Comparison of ENCODE assay signal across 20 cellular contexts in genomic region chr16:49780436-49780835, GRCh38.
"Had no signal": no experiment of that assay in that cellular context is flagged by ENCODE, and none has a peak within 500 bp of the region (broad histone marks: within the 10 kb centered on the region; RNA-seq: fewer than 3 reads in every experiment).

No MANE protein-coding gene starts in this region.

- H3K27ac ChIP-seq: breast epithelium, coronary artery, esophagus squamous epithelium, gastrocnemius medialis, uterus had no signal

- H3K27me3 ChIP-seq: breast epithelium, esophagus squamous epithelium, gastrocnemius medialis, uterus had no signal

- H3K9me3 ChIP-seq: breast epithelium, esophagus squamous epithelium, gastrocnemius medialis, uterus had no signal

- H3K4me1 ChIP-seq: breast epithelium, uterus had no signal

- H3K27ac Mint-ChIP-seq: activated naive CD8-positive, alpha-beta T cell; activated T-cell treated with anti-CD3 and anti-CD28 coated beads, Interleukin-2, amount 50 U/mL, for 24 hours; activated T-helper 2 cell treated with anti-CD3 and anti-CD28 coated beads, Interferon-gamma antibody, Interleukin-2, Interleukin-4, amounts not matched to agents 10 μg/mL and 5 μg/mL and 100 μg/mL, durations not matched to agents 14 hours and 24 hours and 36 hours; memory B cell; nephron progenitor cell; progenitor cell of endocrine pancreas; stimulated activated naive B cell treated with anti-CD40 and anti-IgM and Interleukin-4, amounts not matched to agents 10 μg/mL and 1 μg/mL and 100 μg/mL, for 72 hours had no signal

- H3K4me1 Mint-ChIP-seq: memory B cell; stimulated activated naive B cell treated with anti-CD40 and anti-IgM and Interleukin-4, amounts not matched to agents 10 μg/mL and 1 μg/mL and 100 μg/mL, for 72 hours had no signal

- H3K4me3 ChIP-seq: breast epithelium, coronary artery, esophagus squamous epithelium, gastrocnemius medialis, uterus had no signal

- DNase-seq: activated CD8-positive, alpha-beta memory T cell treated with anti-CD3 and anti-CD28 coated beads, Interleukin-2, amount 50 U/mL, for 4 hours; activated naive CD4-positive, alpha-beta T cell; activated T-cell treated with anti-CD3 and anti-CD28 coated beads, Interleukin-2, amount 50 U/mL, for 24 hours; esophagus squamous epithelium; gastrocnemius medialis; hypothalamus; nephron progenitor cell; stimulated activated CD4-positive, alpha-beta T cell treated with anti-CD3 and anti-CD28 coated beads, Interleukin-2, amount 100 ng/mL, for 48 hours; stimulated activated CD8-positive, alpha-beta memory T cell treated with anti-CD3 and anti-CD28 coated beads, Interleukin-4, amount 100 ng/mL, for 48 hours; stimulated activated naive B cell treated with anti-CD40 and anti-IgM and Interleukin-4, amounts not matched to agents 10 μg/mL and 1 μg/mL and 100 μg/mL, for 72 hours; T-helper 9 cell; trophoblast cell; uterus had no signal

- H3K27me3 Mint-ChIP-seq: activated naive CD8-positive, alpha-beta T cell; progenitor cell of endocrine pancreas; stimulated activated naive B cell treated with anti-CD40 and anti-IgM and Interleukin-4, amounts not matched to agents 10 μg/mL and 1 μg/mL and 100 μg/mL, for 72 hours had no signal

- FAIRE-seq: islet of Langerhans had no signal

- H3K36me3 Mint-ChIP-seq: activated naive CD8-positive, alpha-beta T cell; memory B cell; stimulated activated naive B cell treated with anti-CD40 and anti-IgM and Interleukin-4, amounts not matched to agents 10 μg/mL and 1 μg/mL and 100 μg/mL, for 72 hours had no signal

- H3K36me3 ChIP-seq: breast epithelium, esophagus squamous epithelium, gastrocnemius medialis, uterus had no signal

- H3K4me3 Mint-ChIP-seq: activated naive CD8-positive, alpha-beta T cell; activated T-cell treated with anti-CD3 and anti-CD28 coated beads, Interleukin-2, amount 50 U/mL, for 24 hours; memory B cell; nephron progenitor cell; stimulated activated naive B cell treated with anti-CD40 and anti-IgM and Interleukin-4, amounts not matched to agents 10 μg/mL and 1 μg/mL and 100 μg/mL, for 72 hours had no signal

- H3K9me3 Mint-ChIP-seq: activated T-cell treated with anti-CD3 and anti-CD28 coated beads, Interleukin-2, amount 50 U/mL, for 24 hours; activated T-helper 2 cell treated with anti-CD3 and anti-CD28 coated beads, Interferon-gamma antibody, Interleukin-2, Interleukin-4, amounts not matched to agents 10 μg/mL and 5 μg/mL and 100 μg/mL, durations not matched to agents 14 hours and 24 hours and 36 hours; nephron progenitor cell had no signal
